Comparison of ENCODE assay signal across 9 cellular contexts in genomic region chr6:148969679-148970078, GRCh38.
DNase-seq lines count a peak whose midpoint lies in the region; ATAC-seq, FAIRE-seq and TF ChIP-seq lines count a peak whose summit lies in the region.
"Had no signal": no experiment of that assay in that cellular context is flagged by ENCODE, and none has a peak within 500 bp of the region (broad histone marks: within the 10 kb centered on the region; RNA-seq: fewer than 3 reads in every experiment).

No MANE protein-coding gene starts in this region.

- H3K27me3 Mint-ChIP-seq in mesothelial cell of epicardium (ENCODE audit: low read depth) = peaks cover 20% of the 10 kb centered on the region

- no peak overlapping the region for H3K4me3 Mint-ChIP-seq in mesothelial cell of epicardium

- TF ChIP-seq CTCF in mesothelial cell of epicardium (IDR thresholded peaks at IDR 0.05; ENCODE audit: unreplicated experiment) (no peak), D721Med (IDR thresholded peaks at IDR 0.05; ENCODE audit: insufficient read depth, missing control alignments) (no peak), GM10248 (IDR thresholded peaks at IDR 0.05; ENCODE audit: control extremely low read depth, extremely low read depth, low read depth, missing control alignments) (no peak)

- no peaks in the 10 kb centered on the region for H3K36me3 Mint-ChIP-seq in mesothelial cell of epicardium

- no peaks in the 10 kb centered on the region for H3K9me3 Mint-ChIP-seq in mesothelial cell of epicardium

- no peak for ATAC-seq in GM19351 (IDR thresholded peaks at IDR 0.05; ENCODE audit: unreplicated experiment)

- CTCF ChIA-PET in GM10248 (lab: Yijun Ruan, JAX) = interaction anchor here (1.0 to 1.5 kb wide), 2 partner anchors 8 to 44 kb away, joined by 3 read pairs; no protein-coding TSS in a partner anchor

- H3K27ac Mint-ChIP-seq in mesothelial cell of epicardium = no peak overlapping the region

- no peak for FAIRE-seq in D721Med (lab: Jason Lieb, UNC)

- POLR2A ChIA-PET in GM10248 (lab: Yijun Ruan, JAX) = no interaction called here

- peak; percentile 85 for DNase-seq in DMS53 (lab: John Stamatoyannopoulos, UW)
- peak; percentile 78 for DNase-seq in NCI-H2107 (lab: John Stamatoyannopoulos, UW)
- peak; percentile 66 for DNase-seq in ecto neural progenitor cell (ENCODE audit: low spot score)
- peak; percentile 44 for DNase-seq in myocyte (ENCODE audit: low read depth)
- no peak for DNase-seq in mesothelial cell of epicardium (ENCODE audit: low spot score in 2 of 2, unreplicated experiment in 2 of 2)
- DNase-seq in D721Med (ENCODE audit: insufficient read length, low spot score) = no peak
- no peak for DNase-seq in GM10248 (ENCODE audit: extremely low spot score)
- DNase-seq: activated T-cell treated with anti-CD3 and anti-CD28 coated beads, Interleukin-2, amount 50 U/mL, for 1 hour had no signal

- peaks cover 8% of the 10 kb centered on the region for H3K4me1 Mint-ChIP-seq in mesothelial cell of epicardium

Comparison
In these comparisons a context has a peak if more than half of its experiments do, and no peak if none do; other contexts are left out.
1. DNase-seq: peak in DMS53 (single experiment), NCI-H2107 (single experiment), ecto neural progenitor cell (single experiment) and myocyte (single experiment); none in mesothelial cell of epicardium (0 of 2), D721Med (single experiment) and GM10248 (single experiment).